ENCODE assay signal across 8 cellular contexts in the genomic region with DNA sequence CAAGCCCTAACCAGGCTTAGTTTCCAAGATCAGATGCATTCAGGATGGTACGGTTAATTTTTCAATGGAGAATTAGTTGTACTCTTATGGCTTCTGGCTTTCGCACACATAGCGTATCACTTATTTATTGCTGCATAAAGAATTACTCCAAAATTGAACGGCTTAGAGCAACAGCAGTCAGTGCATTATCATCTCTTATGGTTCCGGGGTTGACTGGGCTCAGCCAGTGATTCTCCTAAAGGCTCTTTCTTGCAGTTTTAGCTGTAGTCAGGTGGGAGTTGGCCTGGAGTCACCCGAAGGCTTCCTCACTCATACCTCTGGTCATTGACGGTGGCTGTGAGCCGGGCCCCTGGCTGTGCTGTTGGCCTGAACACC. TPM values are rescaled to one million over a fixed set of nuclear protein-coding genes. Genes with fewer than 3 reads are reported as not detected.
DNase-seq lines count a peak whose midpoint lies in the region; ATAC-seq, FAIRE-seq and TF ChIP-seq lines count a peak whose summit lies in the region.

No MANE protein-coding gene starts in this region.

- peak overlapping the region; percentile 84 for H3K27ac ChIP-seq in astrocyte (ENCODE audit: low read depth, low read length)
- peak overlapping the region; percentile 83 for H3K27ac ChIP-seq in layer of hippocampus (ENCODE audit: low read depth, low read length)
- peak overlapping the region; percentile 59 to 71 for H3K27ac ChIP-seq in thoracic aorta

- peaks cover 4% of the 10 kb centered on the region for H3K4me1 Mint-ChIP-seq in astrocyte (ENCODE audit: low read depth, unreplicated experiment)

- peak overlapping the region; percentile 93 for H2AFZ ChIP-seq in astrocyte (ENCODE audit: low read depth, low read length)

- peak overlapping the region; percentile 85 for H3K27ac Mint-ChIP-seq in astrocyte (ENCODE audit: unreplicated experiment)

- H3K36me3 ChIP-seq in astrocyte (ENCODE audit: insufficient read depth, low read length): peaks cover 5% of the 10 kb centered on the region
- H3K36me3 ChIP-seq in thoracic aorta: no peaks in the 10 kb centered on the region

- H4K20me1 ChIP-seq in astrocyte (ENCODE audit: insufficient read depth, low read length): peaks cover 37% of the 10 kb centered on the region

- TF ChIP-seq CTCF in astrocyte (IDR thresholded peaks at IDR 0.05; ENCODE audit: insufficient read depth, low read depth, low read length) (no peak), thoracic aorta (IDR thresholded peaks at IDR 0.05) (no peak)

- H3K9ac ChIP-seq in astrocyte (ENCODE audit: low read length): peak overlapping the region; percentile 96

- H3K9me3 Mint-ChIP-seq in astrocyte (ENCODE audit: unreplicated experiment): no peaks in the 10 kb centered on the region

- peak overlapping the region; percentile 94 for H3K4me3 Mint-ChIP-seq in astrocyte (ENCODE audit: unreplicated experiment)

- H3K79me2 ChIP-seq in astrocyte (ENCODE audit: insufficient read depth, low read length): peaks cover 30% of the 10 kb centered on the region

- no peak for FAIRE-seq in astrocyte (lab: Jason Lieb, UNC)

- H3K27me3 Mint-ChIP-seq in astrocyte (ENCODE audit: low read depth, unreplicated experiment): no peaks in the 10 kb centered on the region

- H3K4me1 ChIP-seq in astrocyte (ENCODE audit: insufficient read depth, low read length): peaks cover 30% of the 10 kb centered on the region
- peaks cover 11 to 31% of the 10 kb centered on the region in 2 donors for H3K4me1 ChIP-seq in thoracic aorta (ENCODE audit: control insufficient read depth in 1 of 2, low read depth in 2 of 2)

- peak overlapping the region; percentile 91 for H3K4me2 ChIP-seq in astrocyte (ENCODE audit: low read length)

- H3K9me3 ChIP-seq in astrocyte (ENCODE audit: insufficient read depth, low read depth, low read length): no peaks in the 10 kb centered on the region
- no peaks in the 10 kb centered on the region for H3K9me3 ChIP-seq in thoracic aorta

- H3K4me3 ChIP-seq in astrocyte (ENCODE audit: insufficient read depth, low read depth, low read length): peak overlapping the region; percentile 96
- peak overlapping the region; percentile 95 for H3K4me3 ChIP-seq in thoracic aorta

- DNase-seq in Right ventricle myocardium inferior (ENCODE audit: missing footprints): no peak
- no peak for DNase-seq in cardiac septum (ENCODE audit: low spot score)
- no peak for DNase-seq in astrocyte (ENCODE audit: low read depth)
- no peak for DNase-seq in thoracic aorta (ENCODE audit: low spot score)
- no peak for DNase-seq in DMS 273 treated with DMSO at 0.1 percent for 48 hours (lab: John Stamatoyannopoulos, UW)
- no peak for DNase-seq in HT-29 (ENCODE audit: low spot score)

- H3K27me3 ChIP-seq in astrocyte (ENCODE audit: insufficient read depth, low read length) (no peaks in the 10 kb centered on the region), layer of hippocampus (ENCODE audit: control insufficient read depth, insufficient read depth, low read length) (no peaks in the 10 kb centered on the region), thoracic aorta (replicated peaks; ENCODE audit: insufficient read depth) (no peaks in the 10 kb centered on the region)

- ATAC-seq in Right ventricle myocardium inferior: peak; percentile 53
- ATAC-seq in thoracic aorta (ENCODE audit: insufficient number of reproducible peaks, low FRiP score, low read depth): no peak
- ATAC-seq in HG03378 (IDR thresholded peaks at IDR 0.05; ENCODE audit: unreplicated experiment): no peak

- intact Hi-C loops in Right ventricle myocardium inferior (cut with DNase I) (loop anchor here (5.0 to 10.0 kb wide), 2 partner anchors 45 to 153 kb away; a partner anchor contains a TSS), cardiac septum (cut with DNase I) (loop anchor here (5.0 to 10.0 kb wide), 2 partner anchors 45 to 153 kb away; a partner anchor contains a TSS)

- peaks cover 6% of the 10 kb centered on the region for H3K36me3 Mint-ChIP-seq in astrocyte (ENCODE audit: low read depth, unreplicated experiment)

RNA-seq across cellular contexts. Expression of a gene that starts 0.6 kb away (rescaled TPM):
- total RNA-seq in Right ventricle myocardium inferior (111 TPM), cardiac septum (102 TPM), astrocyte (82.1 and 88.1 TPM in 2 replicates), thoracic aorta (100 to 1,000 TPM; 111 to 156 TPM)
- 96.7 and 102 TPM in 2 replicates for total RNA-seq in HT-29 (2014; rRNA removed; shearing (Covaris generic))

RNA-seq across cellular contexts. Expression of a gene that starts 43.3 kb away (rescaled TPM):
- 5.1 TPM for total RNA-seq in Right ventricle myocardium inferior
- 7.2 TPM for total RNA-seq in cardiac septum
- 11.3 and 12.3 TPM in 2 replicates for total RNA-seq in astrocyte
- total RNA-seq in thoracic aorta: 10 to 100 TPM in 1 of 2 donors, 1 to 10 TPM in 1; 8.3 to 15.0 TPM
- 9.0 and 9.3 TPM in 2 replicates for total RNA-seq in HT-29 (2014; rRNA removed; shearing (Covaris generic))
